35 cellular contexts compared by ENCODE assay signal in genomic region chr15:81407151-81407550, GRCh38. TPM values are rescaled to one million over a fixed set of nuclear protein-coding genes. Genes with fewer than 3 reads are reported as not detected.
"Had no signal": no experiment of that assay in that cellular context is flagged by ENCODE, and none has a peak within 500 bp of the region (broad histone marks: within the 10 kb centered on the region; RNA-seq: fewer than 3 reads in every experiment).

No MANE protein-coding gene starts in this region.

- H3K4me3 ChIP-seq: MG63 had no signal

- DNase-seq: Karpas-422, Kasumi-1, KG1, MG63, MM.1S, MV-4-11, NCI-H1048, NCI-H1092, NCI-H1092 treated with DMSO at 0.1 percent for 48 hours, NCI-H1105, NCI-H1105 treated with DMSO at 0.1 percent for 48 hours, NCI-H1417, NCI-H1417 treated with DMSO at 0.1 percent for 48 hours, NCI-H1436, NCI-H1436 treated with DMSO at 0.1 percent for 48 hours, NCI-H1694, NCI-H1694 treated with DMSO at 0.1 percent for 48 hours, NCI-H187, NCI-H187 treated with DMSO at 0.1 percent for 48 hours, NCI-H1930, NCI-H2029, NCI-H2029 treated with DMSO at 0.1 percent for 48 hours, NCI-H2081, NCI-H2081 treated with DMSO at 0.1 percent for 48 hours, NCI-H2107, NCI-H2171, NCI-H2171 treated with DMSO at 0.1 percent for 48 hours, NCI-H226, NCI-H345, NCI-H446, NCI-H446 treated with DMSO at 0.1 percent for 48 hours had no signal

- H3K27me3 ChIP-seq: MG63 had no signal

- H3K27ac ChIP-seq: KMS-11 had no signal

RNA-seq across cellular contexts. Expression of gene TMC3, which starts 33.1 kb away (rescaled TPM):
- total RNA-seq: LHCN-M2, M059J, MCF 10A had no signal
